In genomic region chr11:70397336-70397982, GRCh38 we compare ENCODE assay signal across 8 cellular contexts. TPM values are rescaled to one million over a fixed set of nuclear protein-coding genes. Genes with fewer than 3 reads are reported as not detected.
DNase-seq lines count a peak whose midpoint lies in the region; ATAC-seq and TF ChIP-seq lines count a peak whose summit lies in the region.

No MANE protein-coding gene starts in this region.

- H3K27me3 Mint-ChIP-seq in activated naive CD8-positive, alpha-beta T cell treated with anti-CD3 and anti-CD28 coated beads, Interleukin-2, amount 50 U/mL, for 24 hours, result peaks cover 59% of the 10 kb centered on the region
- peaks cover 31 to 38% (median 32%) of the 10 kb centered on the region in 3 donors for H3K27me3 Mint-ChIP-seq in immature natural killer cell (ENCODE audit: low read depth in 3 of 3)

- H3K9me3 Mint-ChIP-seq in activated naive CD8-positive, alpha-beta T cell treated with anti-CD3 and anti-CD28 coated beads, Interleukin-2, amount 50 U/mL, for 24 hours, result no peaks in the 10 kb centered on the region
- H3K9me3 Mint-ChIP-seq in immature natural killer cell, result peaks cover 0 to 5% (median 0%) of the 10 kb centered on the region in 6 donors

- no peak for TF ChIP-seq POLR2A in NB4 (IDR thresholded peaks at IDR 0.05; ENCODE audit: extremely low read depth, insufficient read length)

- TF ChIP-seq CTCF in NB4 (IDR thresholded peaks at IDR 0.05; ENCODE audit: low read depth, low read length), result no peak

- H3K4me3 Mint-ChIP-seq in activated naive CD8-positive, alpha-beta T cell treated with anti-CD3 and anti-CD28 coated beads, Interleukin-2, amount 50 U/mL, for 24 hours, result peak overlapping the region; percentile 84
- H3K4me3 Mint-ChIP-seq in immature natural killer cell, result peak overlapping the region; percentile 79 to 94 (median 84)

- H3K4me3 ChIP-seq in NB4 (ENCODE audit: low read depth, low read length), result peak overlapping the region; percentile 78

- ATAC-seq in activated naive CD8-positive, alpha-beta T cell treated with anti-CD3 and anti-CD28 coated beads, Interleukin-2, amount 50 U/mL, for 24 hours, result peak; percentile 8
- peak; percentile 12 for ATAC-seq in stimulated activated naive CD8-positive, alpha-beta T cell treated with anti-CD3 and anti-CD28 coated beads, Interleukin-15, Interleukin-2, amounts not matched to agents 100 U/mL and 50 U/mL, for 24 hours

- DNase-seq in NOMO-1 treated with DMSO at 0.1 percent for 48 hours (lab: John Stamatoyannopoulos, UW; ENCODE audit: unreplicated experiment) (peak; percentile 18), NOMO-1 treated with dmso at 0.1 percent for 144 hours (lab: John Stamatoyannopoulos, UW; ENCODE audit: unreplicated experiment) (no peak), NB4 (ENCODE audit: low read depth) (peak; percentile 88), immature natural killer cell (peak in 1 of 3 donors; percentile 8)
- DNase-seq in activated naive CD8-positive, alpha-beta T cell treated with anti-CD3 and anti-CD28 coated beads, Interleukin-2, amount 50 U/mL, for 24 hours, result peak; percentile 12
- peak; percentile 23 for DNase-seq in stimulated activated naive CD8-positive, alpha-beta T cell treated with anti-CD3 and anti-CD28 coated beads, Interleukin-15, Interleukin-2, amounts not matched to agents 100 U/mL and 50 U/mL, for 24 hours
- DNase-seq in stimulated activated CD4-positive, alpha-beta T cell treated with anti-CD3 and anti-CD28 coated beads, Interleukin-1b, Interleukin-23, amount 100 ng/mL, for 48 hours, result no peak
- no peak for DNase-seq in activated effector memory CD4-positive, alpha-beta T cell treated with anti-CD3 and anti-CD28 coated beads, Interleukin-2, amount 50 U/mL, for 16 hours

- H3K27ac Mint-ChIP-seq in activated naive CD8-positive, alpha-beta T cell treated with anti-CD3 and anti-CD28 coated beads, Interleukin-2, amount 50 U/mL, for 24 hours, result peak overlapping the region; percentile 91
- peak overlapping the region in 1 of 6 donors; percentile 45 for H3K27ac Mint-ChIP-seq in immature natural killer cell

- peaks cover 18% of the 10 kb centered on the region for H3K36me3 Mint-ChIP-seq in activated naive CD8-positive, alpha-beta T cell treated with anti-CD3 and anti-CD28 coated beads, Interleukin-2, amount 50 U/mL, for 24 hours (ENCODE audit: low read depth)
- H3K36me3 Mint-ChIP-seq in immature natural killer cell, result no peaks in the 10 kb centered on the region

- peaks cover 48% of the 10 kb centered on the region for H3K4me1 Mint-ChIP-seq in activated naive CD8-positive, alpha-beta T cell treated with anti-CD3 and anti-CD28 coated beads, Interleukin-2, amount 50 U/mL, for 24 hours
- H3K4me1 Mint-ChIP-seq in immature natural killer cell, result peaks cover 15 to 18% of the 10 kb centered on the region in 2 donors

RNA-seq across cellular contexts. Expression of gene CTTN, which starts 0.9 kb away (rescaled TPM):
- under 1 TPM in 2 of 3 donors, not detected in 1; 0.53 to 0.67 TPM for polyA plus RNA-seq in immature natural killer cell

Comparison
In these comparisons a context has a peak if more than half of its experiments do, and no peak if none do; other contexts are left out.
1. DNase-seq: peak in NOMO-1 treated with DMSO at 0.1 percent for 48 hours (single experiment), NB4 (single experiment), activated naive CD8-positive, alpha-beta T cell treated with anti-CD3 and anti-CD28 coated beads, Interleukin-2, amount 50 U/mL, for 24 hours (single experiment) and stimulated activated naive CD8-positive, alpha-beta T cell treated with anti-CD3 and anti-CD28 coated beads, Interleukin-15, Interleukin-2, amounts not matched to agents 100 U/mL and 50 U/mL, for 24 hours (single experiment); none in NOMO-1 treated with dmso at 0.1 percent for 144 hours (single experiment), stimulated activated CD4-positive, alpha-beta T cell treated with anti-CD3 and anti-CD28 coated beads, Interleukin-1b, Interleukin-23, amount 100 ng/mL, for 48 hours (single experiment) and activated effector memory CD4-positive, alpha-beta T cell treated with anti-CD3 and anti-CD28 coated beads, Interleukin-2, amount 50 U/mL, for 16 hours (single experiment).